Comparison of ENCODE assay signal across 8 cellular contexts in genomic region chr5:40688127-40688756, GRCh38. TPM values are rescaled to one million over a fixed set of nuclear protein-coding genes. Genes with fewer than 3 reads are reported as not detected.
DNase-seq lines count a peak whose midpoint lies in the region; ATAC-seq and TF ChIP-seq lines count a peak whose summit lies in the region.

No MANE protein-coding gene starts in this region.

- ATAC-seq in HG02678 (IDR thresholded peaks at IDR 0.05; ENCODE audit: unreplicated experiment) (peak; percentile 89), heart right ventricle (peak; percentile 89 to 96 (median 92))

- DNase-seq in NCI-H1105 treated with DMSO at 0.1 percent for 48 hours (lab: John Stamatoyannopoulos, UW) (peak; percentile 73), SW480 (ENCODE audit: low spot score) (peak; percentile 72), adipocyte (ENCODE audit: low read depth) (peak; percentile 93), heart right ventricle (peak; percentile 60 to 89), retina (peak; percentile 84), cortex of kidney (lab: John Stamatoyannopoulos, UW) (no peak)

- H3K27ac ChIP-seq in heart right ventricle, result peak overlapping the region in 9 of 10 donors; percentile 15 to 96 (median 44)

- H3K9ac ChIP-seq in adipocyte (ENCODE audit: low read length), result peak overlapping the region; percentile 35

- H3K27me3 ChIP-seq in adipocyte (replicated peaks; ENCODE audit: control insufficient read depth, insufficient read depth, low read length) (no peaks in the 10 kb centered on the region), heart right ventricle (peaks cover 0 to 5% (median 0%) of the 10 kb centered on the region in 7 donors)

- H3K4me3 ChIP-seq in GM12875 (ENCODE audit: low read depth, low read length) (no peak overlapping the region), adipocyte (ENCODE audit: low read length) (no peak overlapping the region), heart right ventricle (peak overlapping the region in 7 of 10 donors; percentile 77 to 98 (median 93))

- H3K9me3 ChIP-seq in adipocyte (ENCODE audit: control insufficient read depth, low read length), result no peaks in the 10 kb centered on the region
- H3K9me3 ChIP-seq in heart right ventricle, result no peaks in the 10 kb centered on the region

- H3K4me1 ChIP-seq in adipocyte (ENCODE audit: control insufficient read depth, insufficient read depth, low read length) (peaks cover 41% of the 10 kb centered on the region), heart right ventricle (peaks cover 0 to 68% (median 45%) of the 10 kb centered on the region in 9 donors)

- 1 to 4% methylated on average over 8 of the region's 8 CpGs for WGBS in heart right ventricle, 2 donors

- TF ChIP-seq CTCF in GM12875 (IDR thresholded peaks at IDR 0.05; ENCODE audit: borderline replicate concordance, insufficient read depth, low read depth, low read length), result peak; percentile 71; the same call in 1 of the 2 replicates
- TF ChIP-seq CTCF in heart right ventricle (IDR thresholded peaks at IDR 0.05), result peak; percentile 78 to 93 (median 87)

- intact Hi-C loops in heart right ventricle (cut with DNase I), result loop anchor here (2.0 to 10.0 kb wide), 19 partner anchors 181 to 1113 kb away; no protein-coding TSS in a partner anchor

- H3K36me3 ChIP-seq in adipocyte (ENCODE audit: control insufficient read depth, insufficient read depth, low read length, severe bottlenecking), result peaks cover 14% of the 10 kb centered on the region
- H3K36me3 ChIP-seq in heart right ventricle, result peaks cover 0 to 64% (median 6%) of the 10 kb centered on the region in 9 donors

RNA-seq across cellular contexts. Expression of gene PTGER4, which starts 8.5 kb away (rescaled TPM):
- total RNA-seq in heart right ventricle, result 10 to 100 TPM in 3 of 10 donors, 1 to 10 TPM in 7; 2.0 to 20.3 (median 7.7) TPM
- 1 to 10 TPM; 2.6 to 3.0 TPM for polyA plus RNA-seq in heart right ventricle

Comparison
In these comparisons a context has a peak if more than half of its experiments do, and no peak if none do; other contexts are left out.
1. H3K4me3 ChIP-seq: peak in heart right ventricle (7 of 10); none in GM12875 (single experiment) and adipocyte (single experiment).